In the genomic region with DNA sequence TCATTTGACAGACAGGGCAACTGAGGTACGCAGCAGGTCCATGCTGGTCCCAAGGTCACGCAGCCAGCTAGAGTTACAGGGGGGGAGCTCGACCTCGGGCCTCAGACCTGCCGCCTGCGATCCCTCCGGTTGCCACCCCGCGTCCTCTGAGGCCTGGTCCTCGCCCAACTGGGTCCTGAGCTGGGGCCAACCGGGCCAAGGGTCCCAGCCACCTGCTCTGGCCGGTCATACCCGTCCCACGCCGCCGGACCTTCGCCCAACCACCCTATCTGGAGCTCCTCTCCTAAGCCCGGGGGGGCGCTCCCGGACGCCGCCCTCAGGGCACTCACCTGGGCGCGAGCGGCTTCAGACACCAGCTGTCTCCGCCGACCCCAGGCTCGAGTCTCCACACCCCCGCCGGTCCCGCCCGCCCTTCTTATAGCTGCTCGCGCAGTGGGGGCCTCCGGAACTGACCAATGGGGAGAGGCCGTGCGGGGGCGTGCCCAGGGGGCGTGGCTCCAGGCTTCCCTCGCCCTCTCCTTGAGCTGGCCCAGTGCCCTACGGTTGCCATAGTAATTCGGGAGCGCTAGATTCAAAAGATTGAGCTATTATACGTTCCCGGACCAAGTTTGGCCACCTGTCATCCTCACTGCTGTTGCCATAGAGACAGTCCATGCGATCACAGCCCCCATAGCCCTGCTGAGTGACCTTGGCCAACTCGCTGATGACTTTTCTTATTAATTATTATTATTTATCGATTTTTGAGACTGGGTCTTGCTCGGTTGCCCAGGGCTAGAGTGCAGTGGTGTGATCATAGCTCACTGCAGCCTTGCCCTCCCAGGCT, we compare ENCODE assay signal across 8 cellular contexts. TPM values are rescaled to one million over a fixed set of nuclear protein-coding genes. Genes with fewer than 3 reads are reported as not detected.
DNase-seq lines count a peak whose midpoint lies in the region; ATAC-seq and TF ChIP-seq lines count a peak whose summit lies in the region.

A gene with protein sequence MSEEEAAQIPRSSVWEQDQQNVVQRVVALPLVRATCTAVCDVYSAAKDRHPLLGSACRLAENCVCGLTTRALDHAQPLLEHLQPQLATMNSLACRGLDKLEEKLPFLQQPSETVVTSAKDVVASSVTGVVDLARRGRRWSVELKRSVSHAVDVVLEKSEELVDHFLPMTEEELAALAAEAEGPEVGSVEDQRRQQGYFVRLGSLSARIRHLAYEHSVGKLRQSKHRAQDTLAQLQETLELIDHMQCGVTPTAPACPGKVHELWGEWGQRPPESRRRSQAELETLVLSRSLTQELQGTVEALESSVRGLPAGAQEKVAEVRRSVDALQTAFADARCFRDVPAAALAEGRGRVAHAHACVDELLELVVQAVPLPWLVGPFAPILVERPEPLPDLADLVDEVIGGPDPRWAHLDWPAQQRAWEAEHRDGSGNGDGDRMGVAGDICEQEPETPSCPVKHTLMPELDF (minus strand): TSS at position 389 of the 823 bp plus-strand sequence. CDS start 1,150 bp downstream, outside the sequence.

- POLR2A ChIA-PET in GM10248 (lab: Yijun Ruan, JAX) = no interaction called here

- intact Hi-C loops in dorsolateral prefrontal cortex (cut with DNase I) = no loop called here
- intact Hi-C loops in lower lobe of right lung (cut with DNase I) = no loop called here

- H3K27ac ChIP-seq in dorsolateral prefrontal cortex = peak within 1 kb of the TSS in 24 of 59 donors; percentile 5 to 64 (median 39)
- peak within 1 kb of the TSS; percentile 74 for H3K27ac ChIP-seq in lower lobe of right lung

- H3K9me3 ChIP-seq in lower lobe of right lung = no peaks in the 10 kb centered on the region

- ATAC-seq in lower lobe of right lung (peak; percentile 81 to 86), HG03175 (IDR thresholded peaks at IDR 0.05; ENCODE audit: unreplicated experiment) (no peak), HG02571 (IDR thresholded peaks at IDR 0.05; ENCODE audit: unreplicated experiment) (no peak)

- H3K36me3 ChIP-seq in lower lobe of right lung = no peaks in the 10 kb centered on the region

- TF ChIP-seq CTCF in GM10248 (IDR thresholded peaks at IDR 0.05; ENCODE audit: control extremely low read depth, extremely low read depth, low read depth, missing control alignments) = no peak
- no peak for TF ChIP-seq CTCF in dorsolateral prefrontal cortex (IDR thresholded peaks at IDR 0.05 in 54 of 56, conservative IDR thresholded peaks at IDR 0.05 in 2 of 56; ENCODE audit: low read depth in 1 of 56, partially characterized antibody in 56 of 56)
- no peak for TF ChIP-seq CTCF in lower lobe of right lung (IDR thresholded peaks at IDR 0.05)

- no peaks in the 10 kb centered on the region for H3K27me3 ChIP-seq in dorsolateral prefrontal cortex
- peaks cover 11% of the 10 kb centered on the region for H3K27me3 ChIP-seq in lower lobe of right lung (ENCODE audit: low read depth)

- CTCF ChIA-PET in GM10248 (lab: Yijun Ruan, JAX) = interaction anchor here (0.9 to 4.1 kb wide), 9 partner anchors 11 to 268 kb away, joined by 3 to 64 read pairs (median 4); partner anchors contain the start of gene SH3GL1

- H3K4me3 ChIP-seq in dorsolateral prefrontal cortex (peak within 1 kb of the TSS; percentile 16 to 65 (median 45)), lower lobe of right lung (peak within 1 kb of the TSS; percentile 39)

- DNase-seq in GM10248 (ENCODE audit: extremely low spot score) = peak; percentile 61
- DNase-seq in NCI-H2107 (lab: John Stamatoyannopoulos, UW) = peak; percentile 44
- peak; percentile 17 for DNase-seq in activated CD4-positive, alpha-beta T cell treated with anti-CD3 and anti-CD28 coated beads for 1 hour
- peak; percentile 53 to 88 (median 76) for DNase-seq in dorsolateral prefrontal cortex
- peak; percentile 88 for DNase-seq in lower lobe of right lung
- peak; percentile 15 for DNase-seq in stimulated activated CD8-positive, alpha-beta memory T cell treated with anti-CD3 and anti-CD28 coated beads, Interleukin-12 subunit alpha, Interleukin-12 subunit beta, amount 100 ng/mL, for 24 hours (ENCODE audit: extremely low read depth)

- peaks cover 16% of the 10 kb centered on the region for H3K4me1 ChIP-seq in lower lobe of right lung

RNA-seq across cellular contexts. Expression of the gene that starts here (rescaled TPM):
- total RNA-seq in dorsolateral prefrontal cortex (10 to 100 TPM in 93 of 120 experiments, 1 to 10 TPM in 27; 5.4 to 56.3 (median 15.4) TPM), lower lobe of right lung (19.9 TPM)

Comparison
In these comparisons a context has a peak if more than half of its experiments do, and no peak if none do; other contexts are left out.
1. DNase-seq: peak in every context shown above with its lines; median percentile 88 in lower lobe of right lung; 76 in dorsolateral prefrontal cortex; 61 in GM10248; 44 in NCI-H2107; 17 in activated CD4-positive, alpha-beta T cell treated with anti-CD3 and anti-CD28 coated beads for 1 hour; 15 in stimulated activated CD8-positive, alpha-beta memory T cell treated with anti-CD3 and anti-CD28 coated beads, Interleukin-12 subunit alpha, Interleukin-12 subunit beta, amount 100 ng/mL, for 24 hours.
2. ATAC-seq: peak in lower lobe of right lung (2 of 2); none in HG03175 (single experiment) and HG02571 (single experiment).